ENCODE assay signal across 24 cellular contexts in genomic region chr12:123889848-123890535, GRCh38.
"Had no signal": no experiment of that assay in that cellular context is flagged by ENCODE, and none has a peak within 500 bp of the region (broad histone marks: within the 10 kb centered on the region; RNA-seq: fewer than 3 reads in every experiment).

No MANE protein-coding gene starts in this region.

- H3K4me1 Mint-ChIP-seq: activated naive CD8-positive, alpha-beta T cell treated with anti-CD3 and anti-CD28 coated beads for 36 hours; activated T-helper 17 cell treated with anti-CD3 and anti-CD28 coated beads, Interleukin-2, amount 50 U/mL, for 72 hours; central memory CD8-positive, alpha-beta T cell; mesothelial cell of epicardium; nephron had no signal

- H3K4me1 ChIP-seq: breast epithelium, colonic mucosa, esophagus muscularis mucosa, gastrocnemius medialis, left ventricle myocardium inferior, parathyroid adenoma, thyroid gland, upper lobe of right lung had no signal

- H3K4me3 ChIP-seq: breast epithelium, colonic mucosa, esophagus muscularis mucosa, gastrocnemius medialis, left ventricle myocardium inferior, skin epidermis, thyroid gland, upper lobe of right lung had no signal

- H3K36me3 Mint-ChIP-seq: activated naive CD8-positive, alpha-beta T cell treated with anti-CD3 and anti-CD28 coated beads for 36 hours; mesothelial cell of epicardium had no signal

- H3K27ac ChIP-seq: breast epithelium, colonic mucosa, esophagus muscularis mucosa, gastrocnemius medialis, left ventricle myocardium inferior, parathyroid adenoma, skin epidermis, thyroid gland, upper lobe of right lung had no signal

- H3K36me3 ChIP-seq: breast epithelium, colonic mucosa, esophagus muscularis mucosa, gastrocnemius medialis, left ventricle myocardium inferior, thyroid gland, upper lobe of right lung had no signal

- H3K4me3 Mint-ChIP-seq: activated naive CD8-positive, alpha-beta T cell treated with anti-CD3 and anti-CD28 coated beads for 36 hours; activated T-cell treated with anti-CD3 and anti-CD28 coated beads, Interleukin-2, amount 50 U/mL, for 24 hours; activated T-helper 17 cell treated with anti-CD3 and anti-CD28 coated beads, Interleukin-2, amount 50 U/mL, for 72 hours; central memory CD8-positive, alpha-beta T cell; mesothelial cell of epicardium; nephron; stimulated activated naive CD8-positive, alpha-beta T cell treated with anti-CD3 and anti-CD28 coated beads, Interleukin-15, Interleukin-2, amounts not matched to agents 100 ng/mL and 50 ng/mL, for 24 hours had no signal

- H3K9me3 Mint-ChIP-seq: activated naive CD8-positive, alpha-beta T cell treated with anti-CD3 and anti-CD28 coated beads for 36 hours; activated T-cell treated with anti-CD3 and anti-CD28 coated beads, Interleukin-2, amount 50 U/mL, for 24 hours; activated T-helper 17 cell treated with anti-CD3 and anti-CD28 coated beads, Interleukin-2, amount 50 U/mL, for 72 hours; central memory CD8-positive, alpha-beta T cell; nephron; stimulated activated naive CD8-positive, alpha-beta T cell treated with anti-CD3 and anti-CD28 coated beads, Interleukin-15, Interleukin-2, amounts not matched to agents 100 ng/mL and 50 ng/mL, for 24 hours had no signal

- DNase-seq: activated CD4-positive, alpha-beta T cell treated with anti-CD3 and anti-CD28 coated beads, Interleukin-2, amount 50 U/mL, for 4 hours; activated CD8-positive, alpha-beta memory T cell treated with anti-CD3 and anti-CD28 coated beads for 24 hours; activated CD8-positive, alpha-beta memory T cell treated with anti-CD3 and anti-CD28 coated beads, Interleukin-2, amount 50 U/mL, for 4 hours; activated naive CD8-positive, alpha-beta T cell treated with anti-CD3 and anti-CD28 coated beads for 36 hours; activated T-cell treated with anti-CD3 and anti-CD28 coated beads, Interleukin-2, amount 50 U/mL, for 24 hours; colonic mucosa; gastrocnemius medialis; hippocampal formation; kidney glomerular epithelial cell; left ventricle myocardium inferior; right cardiac atrium; stimulated activated CD4-positive, alpha-beta T cell treated with anti-CD3 and anti-CD28 coated beads, Interleukin-1b, Interleukin-23, amount 100 ng/mL, for 48 hours; substantia nigra; thyroid gland; upper lobe of right lung had no signal

- ATAC-seq: activated T-helper 17 cell treated with anti-CD3 and anti-CD28 coated beads, Interleukin-2, amount 50 U/mL, for 72 hours; gastrocnemius medialis; right cardiac atrium; upper lobe of right lung had no signal

- H3K9me3 ChIP-seq: breast epithelium, colonic mucosa, esophagus muscularis mucosa, gastrocnemius medialis, thyroid gland, upper lobe of right lung had no signal

- H3K27me3 ChIP-seq: colonic mucosa, thyroid gland, upper lobe of right lung had no signal

- H3K27ac Mint-ChIP-seq: activated naive CD8-positive, alpha-beta T cell treated with anti-CD3 and anti-CD28 coated beads for 36 hours; activated T-cell treated with anti-CD3 and anti-CD28 coated beads, Interleukin-2, amount 50 U/mL, for 24 hours; activated T-helper 17 cell treated with anti-CD3 and anti-CD28 coated beads, Interleukin-2, amount 50 U/mL, for 72 hours; mesothelial cell of epicardium; nephron had no signal
